13 cellular contexts compared by ENCODE assay signal in the genomic region with DNA sequence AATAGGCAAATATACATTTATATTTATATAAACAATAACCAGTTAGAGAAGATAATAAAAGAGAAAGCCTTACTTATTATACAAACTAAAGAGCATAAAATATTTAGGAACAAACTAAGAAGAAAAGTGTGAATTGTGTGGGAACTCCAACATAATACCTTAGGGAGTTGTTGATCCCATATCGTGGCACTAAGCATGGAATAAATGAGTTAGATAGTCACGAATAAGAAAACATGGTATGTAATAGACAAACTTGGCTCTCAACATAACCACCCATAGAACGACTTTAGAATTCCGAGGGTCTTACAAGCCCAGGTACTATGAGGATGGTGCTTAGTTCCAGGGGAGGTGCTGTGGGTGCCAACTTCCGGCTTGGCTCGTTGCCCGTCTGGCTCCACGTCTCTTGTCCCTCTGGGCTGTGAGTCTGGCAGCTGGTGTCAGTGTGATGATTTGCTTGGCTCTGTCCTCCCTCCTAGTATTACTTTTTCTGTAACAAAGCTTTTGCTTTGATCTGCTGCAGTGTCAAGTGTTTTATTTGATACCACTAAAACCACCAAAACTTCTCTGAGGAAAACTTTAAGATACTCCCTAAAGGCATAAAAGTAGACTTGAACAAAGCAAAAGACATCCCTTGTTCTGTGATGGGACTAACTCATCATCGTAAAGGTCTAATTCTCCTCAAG. TPM values are rescaled to one million over a fixed set of nuclear protein-coding genes. Genes with fewer than 3 reads are reported as not detected.
DNase-seq lines count a peak whose midpoint lies in the region; ATAC-seq, FAIRE-seq and TF ChIP-seq lines count a peak whose summit lies in the region.
"Had no signal": no experiment of that assay in that cellular context is flagged by ENCODE, and none has a peak within 500 bp of the region (broad histone marks: within the 10 kb centered on the region; RNA-seq: fewer than 3 reads in every experiment).

No MANE protein-coding gene starts in this region.

- H3K36me3 Mint-ChIP-seq in activated T-cell treated with anti-CD3 and anti-CD28 coated beads, Interleukin-2, amount 50 U/mL, for 72 hours (ENCODE audit: insufficient read depth in 2 of 2) = no peaks in the 10 kb centered on the region
- H3K36me3 Mint-ChIP-seq: CD8-positive, alpha-beta T cell had no signal

- in situ Hi-C loops in GM12878 (cut with MboI) = no loop called here

- H3K4me2 ChIP-seq in GM12878 (ENCODE audit: control insufficient read depth, insufficient read depth) = no peak overlapping the region

- FAIRE-seq in GM12878 (lab: Jason Lieb, UNC) = peak; percentile 7

- no peaks in the 10 kb centered on the region for H3K9me3 ChIP-seq in GM12878 (replicated peaks; ENCODE audit: control insufficient read depth, insufficient read depth, low read length)
- H3K9me3 ChIP-seq in lower lobe of right lung = no peaks in the 10 kb centered on the region
- H3K9me3 ChIP-seq: prostate gland, SJSA1 had no signal

- H3K9me3 Mint-ChIP-seq in activated T-cell treated with anti-CD3 and anti-CD28 coated beads, Interleukin-2, amount 50 U/mL, for 72 hours = no peaks in the 10 kb centered on the region
- H3K9me3 Mint-ChIP-seq: CD8-positive, alpha-beta T cell had no signal

- no peak for TF ChIP-seq POLR2A in GM12878 (IDR thresholded peaks at IDR 0.05; ENCODE audit: low read depth, low read length)

- H3K27ac Mint-ChIP-seq in activated T-cell treated with anti-CD3 and anti-CD28 coated beads, Interleukin-2, amount 50 U/mL, for 72 hours = no peak overlapping the region
- H3K27ac Mint-ChIP-seq: CD8-positive, alpha-beta T cell had no signal

- H3K27ac ChIP-seq in GM12878 (ENCODE audit: control insufficient read depth, insufficient read depth) = no peak overlapping the region
- H3K27ac ChIP-seq in lower lobe of right lung = no peak overlapping the region
- H3K27ac ChIP-seq: foreskin keratinocyte, prostate gland, SJSA1 had no signal

- no peak for ATAC-seq in GM12878
- no peak for ATAC-seq in lower lobe of right lung
- ATAC-seq in activated T-cell treated with anti-CD3 and anti-CD28 coated beads, Interleukin-2, amount 50 U/mL, for 72 hours (replicated peaks in 1 of 2) = no peak
- ATAC-seq in HG03442 (IDR thresholded peaks at IDR 0.05; ENCODE audit: unreplicated experiment) = no peak
- ATAC-seq in HG02840 (IDR thresholded peaks at IDR 0.05; ENCODE audit: low FRiP score, unreplicated experiment) = no peak
- ATAC-seq: CD8-positive, alpha-beta T cell; foreskin keratinocyte had no signal

- TF ChIP-seq CTCF in GM12878 (IDR thresholded peaks at IDR 0.05 in 2 of 3, conservative IDR thresholded peaks at IDR 0.05 in 1 of 3; ENCODE audit: control insufficient read depth in 2 of 3, extremely low read depth in 1 of 3, insufficient read depth in 1 of 3, low read depth in 3 of 3, low read length in 3 of 3) (no peak), lower lobe of right lung (IDR thresholded peaks at IDR 0.05) (no peak)

- TF ChIP-seq RAD21 in GM12878 (IDR thresholded peaks at IDR 0.05; ENCODE audit: insufficient read depth, low read depth, low read length) = no peak

- H2AFZ ChIP-seq in GM12878 (ENCODE audit: control insufficient read depth, low read depth, low read length) = no peak overlapping the region

- H3K79me2 ChIP-seq in GM12878 (ENCODE audit: control insufficient read depth, insufficient read depth, low read length) = no peaks in the 10 kb centered on the region

- H3K4me1 ChIP-seq in GM12878 (ENCODE audit: control insufficient read depth, insufficient read depth, low read length) (no peaks in the 10 kb centered on the region), lower lobe of right lung (no peaks in the 10 kb centered on the region)
- H3K4me1 ChIP-seq: prostate gland had no signal

- WGBS in GM12878 (ENCODE audit: insufficient coverage, insufficient replicate concordance, low lambda C conversion rate, missing lambda C conversion rate) = 59% methylated on average over 9 of the region's 9 CpGs

- H3K4me3 Mint-ChIP-seq in activated T-cell treated with anti-CD3 and anti-CD28 coated beads, Interleukin-2, amount 50 U/mL, for 72 hours = no peak overlapping the region
- H3K4me3 Mint-ChIP-seq: CD8-positive, alpha-beta T cell had no signal

- RAD21 ChIA-PET in GM12878 (lab: Charles Lee; ENCODE audit: unreplicated experiment) = no interaction called here

- H3K9ac ChIP-seq in GM12878 (ENCODE audit: control insufficient read depth, insufficient read depth, low read length) = no peak overlapping the region

- SMC1A ChIA-PET in GM12878 (lab: Charles Lee; ENCODE audit: uncharacterized antibody, unreplicated experiment) = interaction anchor here (0.7 to 1.9 kb wide), 4 partner anchors 11 to 166 kb away, joined by 3 to 4 read pairs (median 3); no protein-coding TSS in a partner anchor

- no peak overlapping the region for H3K4me3 ChIP-seq in GM12878
- H3K4me3 ChIP-seq in lower lobe of right lung = no peak overlapping the region
- H3K4me3 ChIP-seq: prostate gland, SJSA1 had no signal

- TF ChIP-seq EP300 in GM12878 (IDR thresholded peaks at IDR 0.05; ENCODE audit: borderline replicate concordance in 1 of 2, control insufficient read depth in 1 of 2, low read depth in 2 of 2, low read length in 2 of 2) = no peak

- intact Hi-C loops in GM12878 (cut with micrococcal nuclease; ENCODE audit: unreplicated experiment) (no loop called here), lower lobe of right lung (cut with DNase I) (no loop called here)

- H3K4me1 Mint-ChIP-seq in activated T-cell treated with anti-CD3 and anti-CD28 coated beads, Interleukin-2, amount 50 U/mL, for 72 hours (ENCODE audit: low read depth) = no peaks in the 10 kb centered on the region

- H4K20me1 ChIP-seq in GM12878 (ENCODE audit: control insufficient read depth, insufficient read depth) = no peaks in the 10 kb centered on the region

- H3K36me3 ChIP-seq in GM12878 (ENCODE audit: control insufficient read depth in 2 of 2, insufficient read depth in 2 of 2, low read length in 1 of 2) (no peaks in the 10 kb centered on the region), lower lobe of right lung (no peaks in the 10 kb centered on the region)
- H3K36me3 ChIP-seq: prostate gland, SJSA1 had no signal

- peaks cover 5% of the 10 kb centered on the region for H3K27me3 Mint-ChIP-seq in activated T-cell treated with anti-CD3 and anti-CD28 coated beads, Interleukin-2, amount 50 U/mL, for 72 hours (ENCODE audit: low read depth)

- DNase-seq in DMS53 (lab: John Stamatoyannopoulos, UW) = peak; percentile 95
- DNase-seq in NCI-H1694 treated with DMSO at 0.1 percent for 48 hours (lab: John Stamatoyannopoulos, UW) = peak; percentile 24
- no peak for DNase-seq in GM12878 (ENCODE audit: low read depth, low spot score)
- DNase-seq in myocyte (ENCODE audit: low read depth) = peak; percentile 81
- no peak for DNase-seq in lower lobe of right lung
- no peak for DNase-seq in activated T-cell treated with anti-CD3 and anti-CD28 coated beads, Interleukin-2, amount 50 U/mL, for 72 hours
- DNase-seq: activated CD4-positive, alpha-beta T cell treated with anti-CD3 and anti-CD28 coated beads for 1 hour; CD8-positive, alpha-beta T cell; foreskin keratinocyte had no signal

- POLR2A ChIA-PET in GM12878 (lab: Charles Lee) = no interaction called here

- BruUV-seq in GM12878 (replicated peaks; lab: Mats Ljungman, UMichigan) = no TSS peak

- CTCF ChIA-PET in GM12878 (lab: Yijun Ruan, JAX) = no interaction called here

- H3K27me3 ChIP-seq in GM12878 (replicated peaks in 1 of 2; ENCODE audit: control insufficient read depth in 2 of 2, insufficient read depth in 2 of 2, low read length in 1 of 2) = no peaks in the 10 kb centered on the region
- H3K27me3 ChIP-seq in lower lobe of right lung (ENCODE audit: low read depth) = peaks cover 12% of the 10 kb centered on the region
- H3K27me3 ChIP-seq: SJSA1 had no signal

TF ChIP-seq in GM12878, 131 proteins besides CTCF, POLR2A, EP300 and RAD21 (continues in another document):
- TF ChIP-seq NR2C2 (IDR thresholded peaks at IDR 0.05; ENCODE audit: borderline replicate concordance, control insufficient read depth, insufficient read length, low read depth) (no peak), SREBF2 (IDR thresholded peaks at IDR 0.05; ENCODE audit: low read length) (no peak)

RNA-seq across cellular contexts. Expression of gene RBM20, which starts 9.5 kb away (rescaled TPM):
- total RNA-seq in GM12878 (2013; cell fraction: nucleolus; rRNA removed) = 0.88 and 0.96 TPM in 2 replicates
- total RNA-seq in GM12878 (2014; rRNA removed) = 0.05 and 0.17 TPM in 2 replicates
- 0.13 and 0.28 TPM in 2 replicates for total RNA-seq in GM12878 (2014; rRNA removed; fragmentation: Illumina TruSeq; extraction: Trizol)
- total RNA-seq in GM12878 (2021) = 0.13 and 0.26 TPM in 2 replicates
- 0.17 TPM for polyA plus RNA-seq in GM12878 (2011; ENCODE audit: low read depth)
- 0.09 and 0.16 TPM in 2 replicates for polyA plus RNA-seq in GM12878 (2011; rRNA removed)
- polyA plus RNA-seq in GM12878 (2011; cell fraction: cytosol; rRNA removed) = 0.09 and 0.17 TPM in 2 replicates
- polyA plus RNA-seq in GM12878 (2011; cell fraction: nucleus; rRNA removed) = 0.63 and 1.0 TPM in 2 replicates
- polyA plus RNA-seq in GM12878 (2012) = 0.25 and 0.53 TPM in 2 replicates
- 0.22 and 0.24 TPM in 2 replicates for polyA plus RNA-seq in GM12878 (2014; fragmentation: Illumina TruSeq; extraction: Trizol)
- under 1 TPM; 0.04 to 0.05 TPM for polyA plus RNA-seq in GM12878 (2014; fragmentation: Nextera tagmentation; extraction: Ambion mirVana)
- 0.09 and 0.20 TPM in 2 replicates for polyA plus RNA-seq in GM12878 (2014; rRNA removed)
- polyA plus RNA-seq in GM12878 (2016; fragmentation: Nextera tagmentation; extraction: Ambion mirVana) = under 1 TPM; 0.05 to 0.12 TPM
- polyA minus RNA-seq in GM12878 (2011; rRNA and poly(A)+ RNA removed) = 0.05 and 0.07 TPM in 2 replicates
- not detected in 2 replicates for polyA minus RNA-seq in GM12878 (2011; cell fraction: cytosol; rRNA and poly(A)+ RNA removed)
- polyA minus RNA-seq in GM12878 (2011; cell fraction: nucleus; rRNA and poly(A)+ RNA removed) = 0.10 and 0.36 TPM in 2 replicates
- total RNA-seq in myocyte = 2.6 and 3.0 TPM in 2 replicates
- 2.0 TPM for polyA plus RNA-seq in myocyte (2012)
- total RNA-seq in lower lobe of right lung = 1.0 TPM
- total RNA-seq in activated T-cell treated with anti-CD3 and anti-CD28 coated beads, Interleukin-2, amount 50 U/mL, for 72 hours = under 1 TPM; 0.37 to 0.72 TPM
- total RNA-seq: foreskin keratinocyte had no signal
- polyA plus RNA-seq: foreskin keratinocyte had no signal

Comparison
In these comparisons a context has a peak if more than half of its experiments do, and no peak if none do; other contexts are left out.
1. DNase-seq: peak in DMS53 (single experiment), NCI-H1694 treated with DMSO at 0.1 percent for 48 hours (single experiment) and myocyte (single experiment); none in GM12878 (single experiment), lower lobe of right lung (single experiment) and activated T-cell treated with anti-CD3 and anti-CD28 coated beads, Interleukin-2, amount 50 U/mL, for 72 hours (0 of 2).